ENCODE assay signal across 8 cellular contexts in genomic region chr1:177256153-177256814, GRCh38.
DNase-seq lines count a peak whose midpoint lies in the region; ATAC-seq, FAIRE-seq and TF ChIP-seq lines count a peak whose summit lies in the region.

No MANE protein-coding gene starts in this region.

- DNase-seq in DMS79 treated with DMSO at 0.1 percent for 48 hours (lab: John Stamatoyannopoulos, UW): peak; percentile 59
- DNase-seq in GM23248: peak; percentile 89
- peak; percentile 61 to 96 for DNase-seq in NCI-H526 (lab: John Stamatoyannopoulos, UW)
- peak; percentile 44 for DNase-seq in HepG2 (ENCODE audit: low spot score)
- DNase-seq in aorta: peak; percentile 71 to 88
- DNase-seq in activated T-cell treated with anti-CD3 and anti-CD28 coated beads, Interleukin-2, amount 50 U/mL, for 24 hours: no peak
- no peak for DNase-seq in activated gamma-delta T cell treated with Interleukin-2 at 50 U/mL for 16 hours

- H3K27ac ChIP-seq in GM23248 (no peak overlapping the region), cingulate gyrus (ENCODE audit: low read depth, low read length) (peak overlapping the region; percentile 39), HepG2 (ENCODE audit: extremely low read length, insufficient read depth, low read length) (no peak overlapping the region), aorta (ENCODE audit: low read depth in 1 of 2, low read length in 2 of 2) (no peak overlapping the region)

- H3K79me2 ChIP-seq in GM23248 (ENCODE audit: insufficient read depth): no peaks in the 10 kb centered on the region
- H3K79me2 ChIP-seq in HepG2 (ENCODE audit: insufficient read depth, low read length): no peaks in the 10 kb centered on the region

- ATAC-seq in HepG2 (peak; percentile 96), aorta (ENCODE audit: low FRiP score) (peak; percentile 83)

- H2AFZ ChIP-seq in GM23248 (0 out of 2 replicates have a peak overlapping the region, but pooled peaks have one; percentile 1), HepG2 (ENCODE audit: low read length) (no peak overlapping the region)

- H3K27me3 ChIP-seq in GM23248 (replicated peaks; ENCODE audit: insufficient read depth) (0 out of 2 replicates have a peak, but pooled peaks cover 5% of the 10 kb centered on the region), HepG2 (ENCODE audit: control insufficient read depth in 1 of 2, insufficient read depth in 2 of 2, low read length in 2 of 2) (no peaks in the 10 kb centered on the region; a peak in 1 of 5 replicates), aorta (ENCODE audit: control insufficient read depth in 1 of 2, insufficient read depth in 2 of 2, low read length in 1 of 2) (no peaks in the 10 kb centered on the region)

- no peaks in the 10 kb centered on the region for H3K4me1 Mint-ChIP-seq in activated T-cell treated with anti-CD3 and anti-CD28 coated beads, Interleukin-2, amount 50 U/mL, for 24 hours (ENCODE audit: low read depth)

- no peaks in the 10 kb centered on the region for H3K27me3 Mint-ChIP-seq in activated T-cell treated with anti-CD3 and anti-CD28 coated beads, Interleukin-2, amount 50 U/mL, for 24 hours

- 25 to 27% methylated on average over 16 of the region's 16 CpGs for WGBS in GM23248 (ENCODE audit: low coverage in 1 of 2, low lambda C conversion rate in 2 of 2, missing lambda C conversion rate in 2 of 2), 2 experiments
- WGBS in HepG2 (ENCODE audit: low lambda C conversion rate): 47% methylated on average over 16 of the region's 16 CpGs
- 42 to 46% methylated on average over 16 of the region's 16 CpGs for WGBS in aorta, 2 donors

- no peaks in the 10 kb centered on the region for H3K36me3 ChIP-seq in GM23248 (ENCODE audit: low read depth)
- no peaks in the 10 kb centered on the region for H3K36me3 ChIP-seq in HepG2 (replicated peaks in 1 of 2; ENCODE audit: control insufficient read depth in 1 of 2, insufficient read depth in 2 of 2, low read length in 2 of 2)
- H3K36me3 ChIP-seq in aorta (ENCODE audit: control insufficient read depth in 1 of 2, insufficient read depth in 2 of 2, low read length in 1 of 2): no peaks in the 10 kb centered on the region

- TF ChIP-seq CTCF in HepG2 (CRISPR knock-in tag; IDR thresholded peaks at IDR 0.05): peak; percentile 67

- H3K4me2 ChIP-seq in GM23248 (ENCODE audit: unreplicated experiment) (peak overlapping the region; percentile 37), HepG2 (ENCODE audit: low read depth, low read length) (no peak overlapping the region)

- intact Hi-C loops in HepG2 (cut with micrococcal nuclease; ENCODE audit: unreplicated experiment): no loop called here
- intact Hi-C loops in aorta (cut with DNase I): loop anchor here in 1 of 2 donors (5.0 to 10.0 kb wide), 2 partner anchors 101 to 689 kb away; no protein-coding TSS in a partner anchor

- TF ChIP-seq POLR2A in HepG2 (IDR thresholded peaks at IDR 0.05; ENCODE audit: insufficient read depth in 1 of 2, low read depth in 2 of 2, low read length in 2 of 2): no peak

- H3K9ac ChIP-seq in GM23248: no peak overlapping the region
- no peak overlapping the region for H3K9ac ChIP-seq in HepG2 (ENCODE audit: insufficient read depth, low read depth, low read length)

- no peaks in the 10 kb centered on the region for H3K9me3 ChIP-seq in GM23248 (ENCODE audit: low read depth)
- no peaks in the 10 kb centered on the region for H3K9me3 ChIP-seq in HepG2 (ENCODE audit: low read length)
- H3K9me3 ChIP-seq in aorta (ENCODE audit: control insufficient read depth, low read length): no peaks in the 10 kb centered on the region

- no peaks in the 10 kb centered on the region for H3K9me2 ChIP-seq in GM23248 (ENCODE audit: insufficient read depth)

- no peak overlapping the region for H3K27ac Mint-ChIP-seq in activated T-cell treated with anti-CD3 and anti-CD28 coated beads, Interleukin-2, amount 50 U/mL, for 24 hours

- no peak for TF ChIP-seq EP300 in HepG2 (IDR thresholded peaks at IDR 0.05; ENCODE audit: low read depth in 2 of 2, low read length in 2 of 2)
- no peak for TF ChIP-seq EP300 in HepG2 (CRISPR knock-in tag; IDR thresholded peaks at IDR 0.05; ENCODE audit: borderline replicate concordance)

- TF ChIP-seq RAD21 in HepG2 (CRISPR knock-in tag; IDR thresholded peaks at IDR 0.05): peak; percentile 33; the same call in 1 of the 2 replicates

- POLR2A ChIA-PET in HepG2 (lab: Yijun Ruan, JAX): no interaction called here

- H3K4me1 ChIP-seq in GM23248 (ENCODE audit: insufficient read depth) (peaks cover 16% of the 10 kb centered on the region), HepG2 (ENCODE audit: insufficient read depth, low read length) (no peaks in the 10 kb centered on the region), aorta (ENCODE audit: control insufficient read depth in 1 of 2, insufficient read depth in 2 of 2, low read length in 2 of 2) (no peaks in the 10 kb centered on the region)

- no peaks in the 10 kb centered on the region for H3K36me3 Mint-ChIP-seq in activated T-cell treated with anti-CD3 and anti-CD28 coated beads, Interleukin-2, amount 50 U/mL, for 24 hours (ENCODE audit: low read depth)

- no TSS peak for BruUV-seq in HepG2 (replicated peaks; lab: Mats Ljungman, UMichigan)

- no peaks in the 10 kb centered on the region for H3F3A ChIP-seq in GM23248 (ENCODE audit: insufficient read depth)

- no peak for FAIRE-seq in HepG2 (lab: Jason Lieb, UNC)

- no peak overlapping the region for H3K4me3 ChIP-seq in GM23248
- no peak overlapping the region for H3K4me3 ChIP-seq in HepG2 (replicated peaks in 1 of 3; ENCODE audit: insufficient read depth in 1 of 3, low read depth in 2 of 3, low read length in 3 of 3)
- H3K4me3 ChIP-seq in aorta (ENCODE audit: low read length in 2 of 2): no peak overlapping the region

- H4K20me1 ChIP-seq in GM23248 (ENCODE audit: insufficient read depth): no peaks in the 10 kb centered on the region
- no peaks in the 10 kb centered on the region for H4K20me1 ChIP-seq in HepG2 (ENCODE audit: insufficient read depth, low read length)

- H3K9me3 Mint-ChIP-seq in activated T-cell treated with anti-CD3 and anti-CD28 coated beads, Interleukin-2, amount 50 U/mL, for 24 hours: no peaks in the 10 kb centered on the region

- no peak overlapping the region for H3K4me3 Mint-ChIP-seq in activated T-cell treated with anti-CD3 and anti-CD28 coated beads, Interleukin-2, amount 50 U/mL, for 24 hours

- in situ Hi-C loops in GM23248 (cut with MboI): no loop called here
- in situ Hi-C loops in HepG2 (cut with HindIII; ENCODE audit: extremely low pct_ligation_motif_present, low pct_unique_long_range_greater_than_20kb): no loop called here

- CTCF ChIA-PET in HepG2 (lab: Yijun Ruan, JAX; ENCODE audit: low intra/inter-chr PET ratio, low total read pairs): interaction anchor here (1.2 to 1.5 kb wide), 2 partner anchors 524 to 690 kb away, joined by 3 to 9 read pairs; no protein-coding TSS in a partner anchor

TF ChIP-seq in HepG2, 621 proteins besides CTCF, POLR2A, EP300 and RAD21 (continues in another document):
- no peak for TF ChIP-seq SIN3B (IDR thresholded peaks at IDR 0.05; ENCODE audit: low read length)
- no peak for TF ChIP-seq ZBTB38 (CRISPR knock-in tag; IDR thresholded peaks at IDR 0.05)
- TF ChIP-seq GABPA (IDR thresholded peaks at IDR 0.05; ENCODE audit: low read depth, low read length): no peak
- no peak for TF ChIP-seq GABPA (CRISPR knock-in tag; IDR thresholded peaks at IDR 0.05; ENCODE audit: low read depth)
- no peak for TF ChIP-seq ZNF414 (CRISPR knock-in tag; IDR thresholded peaks at IDR 0.05)
- TF ChIP-seq FOSL2 (CRISPR knock-in tag; IDR thresholded peaks at IDR 0.05): peak; percentile 82
- TF ChIP-seq ZBTB1 (CRISPR knock-in tag; IDR thresholded peaks at IDR 0.05; ENCODE audit: borderline replicate concordance): no peak
- 0 out of 2 replicates have a peak, but pooled peaks have one; percentile 23 for TF ChIP-seq ZMYM4 (CRISPR knock-in tag; IDR thresholded peaks at IDR 0.05)
- no peak for TF ChIP-seq SRSF9 (IDR thresholded peaks at IDR 0.05; ENCODE audit: borderline replicate concordance, insufficient read depth, low read depth, low read length, poor library complexity, severe bottlenecking)
- no peak for TF ChIP-seq ARID4A (CRISPR knock-in tag; IDR thresholded peaks at IDR 0.05; ENCODE audit: borderline replicate concordance)
- TF ChIP-seq ZNF644 (CRISPR knock-in tag; IDR thresholded peaks at IDR 0.05; ENCODE audit: low read depth): 0 out of 2 replicates have a peak, but pooled peaks have one; percentile 7

Comparison
In these comparisons a context has a peak if more than half of its experiments do, and no peak if none do; other contexts are left out.
1. DNase-seq: peak in DMS79 treated with DMSO at 0.1 percent for 48 hours (single experiment), GM23248 (single experiment), NCI-H526 (2 of 2), HepG2 (single experiment) and aorta (2 of 2); none in activated T-cell treated with anti-CD3 and anti-CD28 coated beads, Interleukin-2, amount 50 U/mL, for 24 hours (single experiment) and activated gamma-delta T cell treated with Interleukin-2 at 50 U/mL for 16 hours (single experiment).